1 cellular context compared by ENCODE assay signal in the genomic region with DNA sequence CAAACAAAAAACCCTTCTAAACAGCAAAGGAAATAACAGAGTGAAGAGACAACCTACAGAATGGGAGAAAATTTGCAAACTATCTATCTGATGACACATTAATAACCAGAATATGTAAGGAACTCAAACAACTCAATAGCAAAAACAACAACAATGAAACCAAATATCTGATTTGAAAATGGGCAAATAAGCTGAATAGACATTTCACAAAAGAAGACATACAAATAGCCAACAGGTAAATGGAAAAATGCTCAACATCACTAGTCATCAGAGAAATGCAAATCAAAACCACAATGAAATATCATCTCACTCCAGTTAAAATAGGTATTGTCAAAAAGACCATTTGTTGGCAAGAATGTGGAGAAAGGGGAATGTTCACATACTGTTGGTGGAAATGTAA.
TF ChIP-seq lines count a peak whose summit lies in the region.

No MANE protein-coding gene starts in this region.

TF ChIP-seq in K562, 482 proteins besides CTCF, POLR2A, EP300 and RAD21 (continued from another document):
- TF ChIP-seq, protein P1, sequence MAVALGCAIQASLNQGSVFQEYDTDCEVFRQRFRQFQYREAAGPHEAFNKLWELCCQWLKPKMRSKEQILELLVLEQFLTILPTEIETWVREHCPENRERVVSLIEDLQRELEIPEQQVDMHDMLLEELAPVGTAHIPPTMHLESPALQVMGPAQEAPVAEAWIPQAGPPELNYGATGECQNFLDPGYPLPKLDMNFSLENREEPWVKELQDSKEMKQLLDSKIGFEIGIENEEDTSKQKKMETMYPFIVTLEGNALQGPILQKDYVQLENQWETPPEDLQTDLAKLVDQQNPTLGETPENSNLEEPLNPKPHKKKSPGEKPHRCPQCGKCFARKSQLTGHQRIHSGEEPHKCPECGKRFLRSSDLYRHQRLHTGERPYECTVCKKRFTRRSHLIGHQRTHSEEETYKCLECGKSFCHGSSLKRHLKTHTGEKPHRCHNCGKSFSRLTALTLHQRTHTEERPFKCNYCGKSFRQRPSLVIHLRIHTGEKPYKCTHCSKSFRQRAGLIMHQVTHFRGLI (CRISPR knock-in tag; IDR thresholded peaks at IDR 0.05): no peak
- TF ChIP-seq POLR2H (tag; IDR thresholded peaks at IDR 0.05; ENCODE audit: low read depth) (no peak), POLR2AphosphoS5 (IDR thresholded peaks at IDR 0.05; ENCODE audit: control insufficient read depth, insufficient read depth, low read depth, low read length) (no peak), ZNF316 (IDR thresholded peaks at IDR 0.05) (peak; percentile 95), ZSCAN29 (IDR thresholded peaks at IDR 0.05) (no peak)
- TF ChIP-seq, protein P2, sequence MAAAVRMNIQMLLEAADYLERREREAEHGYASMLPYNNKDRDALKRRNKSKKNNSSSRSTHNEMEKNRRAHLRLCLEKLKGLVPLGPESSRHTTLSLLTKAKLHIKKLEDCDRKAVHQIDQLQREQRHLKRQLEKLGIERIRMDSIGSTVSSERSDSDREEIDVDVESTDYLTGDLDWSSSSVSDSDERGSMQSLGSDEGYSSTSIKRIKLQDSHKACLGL (CRISPR knock-in tag; IDR thresholded peaks at IDR 0.05; ENCODE audit: borderline replicate concordance, poor library complexity, severe bottlenecking): no peak
- TF ChIP-seq, protein P3, sequence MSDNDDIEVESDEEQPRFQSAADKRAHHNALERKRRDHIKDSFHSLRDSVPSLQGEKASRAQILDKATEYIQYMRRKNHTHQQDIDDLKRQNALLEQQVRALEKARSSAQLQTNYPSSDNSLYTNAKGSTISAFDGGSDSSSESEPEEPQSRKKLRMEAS (CRISPR knock-in tag; IDR thresholded peaks at IDR 0.05): no peak
- TF ChIP-seq, protein P4, sequence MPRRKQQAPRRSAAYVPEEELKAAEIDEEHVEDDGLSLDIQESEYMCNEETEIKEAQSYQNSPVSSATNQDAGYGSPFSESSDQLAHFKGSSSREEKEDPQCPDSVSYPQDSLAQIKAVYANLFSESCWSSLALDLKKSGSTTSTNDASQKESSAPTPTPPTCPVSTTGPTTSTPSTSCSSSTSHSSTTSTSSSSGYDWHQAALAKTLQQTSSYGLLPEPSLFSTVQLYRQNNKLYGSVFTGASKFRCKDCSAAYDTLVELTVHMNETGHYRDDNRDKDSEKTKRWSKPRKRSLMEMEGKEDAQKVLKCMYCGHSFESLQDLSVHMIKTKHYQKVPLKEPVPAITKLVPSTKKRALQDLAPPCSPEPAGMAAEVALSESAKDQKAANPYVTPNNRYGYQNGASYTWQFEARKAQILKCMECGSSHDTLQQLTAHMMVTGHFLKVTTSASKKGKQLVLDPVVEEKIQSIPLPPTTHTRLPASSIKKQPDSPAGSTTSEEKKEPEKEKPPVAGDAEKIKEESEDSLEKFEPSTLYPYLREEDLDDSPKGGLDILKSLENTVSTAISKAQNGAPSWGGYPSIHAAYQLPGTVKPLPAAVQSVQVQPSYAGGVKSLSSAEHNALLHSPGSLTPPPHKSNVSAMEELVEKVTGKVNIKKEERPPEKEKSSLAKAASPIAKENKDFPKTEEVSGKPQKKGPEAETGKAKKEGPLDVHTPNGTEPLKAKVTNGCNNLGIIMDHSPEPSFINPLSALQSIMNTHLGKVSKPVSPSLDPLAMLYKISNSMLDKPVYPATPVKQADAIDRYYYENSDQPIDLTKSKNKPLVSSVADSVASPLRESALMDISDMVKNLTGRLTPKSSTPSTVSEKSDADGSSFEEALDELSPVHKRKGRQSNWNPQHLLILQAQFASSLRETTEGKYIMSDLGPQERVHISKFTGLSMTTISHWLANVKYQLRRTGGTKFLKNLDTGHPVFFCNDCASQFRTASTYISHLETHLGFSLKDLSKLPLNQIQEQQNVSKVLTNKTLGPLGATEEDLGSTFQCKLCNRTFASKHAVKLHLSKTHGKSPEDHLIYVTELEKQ (CRISPR knock-in tag; IDR thresholded peaks at IDR 0.05): no peak
- TF ChIP-seq, protein P5, sequence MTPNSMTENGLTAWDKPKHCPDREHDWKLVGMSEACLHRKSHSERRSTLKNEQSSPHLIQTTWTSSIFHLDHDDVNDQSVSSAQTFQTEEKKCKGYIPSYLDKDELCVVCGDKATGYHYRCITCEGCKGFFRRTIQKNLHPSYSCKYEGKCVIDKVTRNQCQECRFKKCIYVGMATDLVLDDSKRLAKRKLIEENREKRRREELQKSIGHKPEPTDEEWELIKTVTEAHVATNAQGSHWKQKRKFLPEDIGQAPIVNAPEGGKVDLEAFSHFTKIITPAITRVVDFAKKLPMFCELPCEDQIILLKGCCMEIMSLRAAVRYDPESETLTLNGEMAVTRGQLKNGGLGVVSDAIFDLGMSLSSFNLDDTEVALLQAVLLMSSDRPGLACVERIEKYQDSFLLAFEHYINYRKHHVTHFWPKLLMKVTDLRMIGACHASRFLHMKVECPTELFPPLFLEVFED (CRISPR knock-in tag; conservative IDR thresholded peaks at IDR 0.05): 0 out of 2 replicates have a peak, but pooled peaks have one; percentile 55
- TF ChIP-seq, protein P6, sequence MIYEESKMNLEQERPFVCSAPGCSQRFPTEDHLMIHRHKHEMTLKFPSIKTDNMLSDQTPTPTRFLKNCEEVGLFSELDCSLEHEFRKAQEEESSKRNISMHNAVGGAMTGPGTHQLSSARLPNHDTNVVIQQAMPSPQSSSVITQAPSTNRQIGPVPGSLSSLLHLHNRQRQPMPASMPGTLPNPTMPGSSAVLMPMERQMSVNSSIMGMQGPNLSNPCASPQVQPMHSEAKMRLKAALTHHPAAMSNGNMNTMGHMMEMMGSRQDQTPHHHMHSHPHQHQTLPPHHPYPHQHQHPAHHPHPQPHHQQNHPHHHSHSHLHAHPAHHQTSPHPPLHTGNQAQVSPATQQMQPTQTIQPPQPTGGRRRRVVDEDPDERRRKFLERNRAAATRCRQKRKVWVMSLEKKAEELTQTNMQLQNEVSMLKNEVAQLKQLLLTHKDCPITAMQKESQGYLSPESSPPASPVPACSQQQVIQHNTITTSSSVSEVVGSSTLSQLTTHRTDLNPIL (CRISPR knock-in tag; IDR thresholded peaks at IDR 0.05): no peak
